ENCODE assay signal across 8 cellular contexts in genomic region chr17:7439462-7440112, GRCh38. TPM values are rescaled to one million over a fixed set of nuclear protein-coding genes. Genes with fewer than 3 reads are reported as not detected.
DNase-seq lines count a peak whose midpoint lies in the region; ATAC-seq and TF ChIP-seq lines count a peak whose summit lies in the region.

TSS of gene FGF11 (plus strand) at chr17:7439512. CDS start at chr17:7439621, 109 bp downstream.

- ATAC-seq in CD4-positive, alpha-beta T cell (ENCODE audit: poor library complexity), result no peak
- ATAC-seq in GM18907 (IDR thresholded peaks at IDR 0.05; ENCODE audit: unreplicated experiment), result no peak

- POLR2A ChIA-PET in CD4-positive, alpha-beta T cell (lab: Charles Lee), result interaction anchor here (1.0 to 9.0 kb wide), 5 partner anchors 14 to 84 kb away, joined by 3 to 156 read pairs (median 8); partner anchors contain the start of genes POLR2A, SLC35G6 and ZBTB4

- intact Hi-C loops in CD4-positive, alpha-beta T cell (cut with DNase I, micrococcal nuclease), result loop anchor here (1.0 to 10.0 kb wide), 7 partner anchors 15 to 392 kb away; partner anchors contain the start of genes CTDNEP1 (in 1 of the 2), EIF5A (in 1 of the 2), ELP5 (in 1 of the 2) and KCTD11 (in 1 of the 2)

- H3K4me3 Mint-ChIP-seq in CD4-positive, alpha-beta T cell, result peak within 1 kb of the TSS; percentile 88

- H3K27ac Mint-ChIP-seq in CD4-positive, alpha-beta T cell, result peak within 1 kb of the TSS; percentile 45

- peaks cover 4% of the 10 kb centered on the region for H3K36me3 Mint-ChIP-seq in CD4-positive, alpha-beta T cell (ENCODE audit: low read depth)

- H3K4me1 Mint-ChIP-seq in CD4-positive, alpha-beta T cell (ENCODE audit: low read depth), result peaks cover 50% of the 10 kb centered on the region

- H3K27me3 Mint-ChIP-seq in CD4-positive, alpha-beta T cell, result peaks cover 59% of the 10 kb centered on the region

- no peak within 1 kb of the TSS for H3K27ac ChIP-seq in CD4-positive, alpha-beta T cell (ENCODE audit: low read depth, low read length)
- peak within 1 kb of the TSS; percentile 63 for H3K27ac ChIP-seq in neutrophil

- no peaks in the 10 kb centered on the region for H3K9me3 ChIP-seq in CD4-positive, alpha-beta T cell (ENCODE audit: control insufficient read depth, low read length)
- no peaks in the 10 kb centered on the region for H3K9me3 ChIP-seq in neutrophil

- CTCF ChIA-PET in CD4-positive, alpha-beta T cell (lab: Charles Lee), result interaction anchor here (1.9 kb wide), 1 partner anchor 84 kb away, joined by 5 read pairs; no protein-coding TSS in a partner anchor

- no peak for DNase-seq in CD4-positive, alpha-beta T cell
- DNase-seq in epithelial cell of proximal tubule (ENCODE audit: low read depth) (no peak), dermis blood vessel endothelial cell (no peak), middle frontal gyrus (ENCODE audit: extremely low spot score, low spot score) (no peak), NCI-H2107 treated with DMSO at 0.1 percent for 48 hours (lab: John Stamatoyannopoulos, UW; ENCODE audit: unreplicated experiment) (no peak)

- H3K4me3 ChIP-seq in epithelial cell of proximal tubule (ENCODE audit: low read depth, low read length), result peak within 1 kb of the TSS; percentile 75
- H3K4me3 ChIP-seq in neutrophil (ENCODE audit: low read depth in 1 of 2, low read length in 1 of 2), result peak within 1 kb of the TSS; percentile 58 to 75

- peaks cover 51 to 61% of the 10 kb centered on the region in 2 experiments for H3K4me1 ChIP-seq in neutrophil (ENCODE audit: control insufficient read depth in 1 of 2, insufficient read depth in 1 of 2, low read depth in 1 of 2, low read length in 1 of 2)

- peaks cover 62% of the 10 kb centered on the region for H3K27me3 ChIP-seq in CD4-positive, alpha-beta T cell (ENCODE audit: control insufficient read depth, insufficient read depth, low read length)
- peaks cover 79% of the 10 kb centered on the region for H3K27me3 ChIP-seq in neutrophil

- no peaks in the 10 kb centered on the region for H3K36me3 ChIP-seq in neutrophil

- no peak for TF ChIP-seq CTCF in CD4-positive, alpha-beta T cell (IDR thresholded peaks at IDR 0.05)
- no peak for TF ChIP-seq CTCF in epithelial cell of proximal tubule (conservative IDR thresholded peaks at IDR 0.05; ENCODE audit: low read depth, low read length)
- no peak for TF ChIP-seq CTCF in neutrophil (IDR thresholded peaks at IDR 0.05)

- no peaks in the 10 kb centered on the region for H3K9me3 Mint-ChIP-seq in CD4-positive, alpha-beta T cell

TF ChIP-seq in PFSK-1, 5 proteins besides CTCF, POLR2A, EP300 and RAD21:
- TF ChIP-seq, protein P1, sequence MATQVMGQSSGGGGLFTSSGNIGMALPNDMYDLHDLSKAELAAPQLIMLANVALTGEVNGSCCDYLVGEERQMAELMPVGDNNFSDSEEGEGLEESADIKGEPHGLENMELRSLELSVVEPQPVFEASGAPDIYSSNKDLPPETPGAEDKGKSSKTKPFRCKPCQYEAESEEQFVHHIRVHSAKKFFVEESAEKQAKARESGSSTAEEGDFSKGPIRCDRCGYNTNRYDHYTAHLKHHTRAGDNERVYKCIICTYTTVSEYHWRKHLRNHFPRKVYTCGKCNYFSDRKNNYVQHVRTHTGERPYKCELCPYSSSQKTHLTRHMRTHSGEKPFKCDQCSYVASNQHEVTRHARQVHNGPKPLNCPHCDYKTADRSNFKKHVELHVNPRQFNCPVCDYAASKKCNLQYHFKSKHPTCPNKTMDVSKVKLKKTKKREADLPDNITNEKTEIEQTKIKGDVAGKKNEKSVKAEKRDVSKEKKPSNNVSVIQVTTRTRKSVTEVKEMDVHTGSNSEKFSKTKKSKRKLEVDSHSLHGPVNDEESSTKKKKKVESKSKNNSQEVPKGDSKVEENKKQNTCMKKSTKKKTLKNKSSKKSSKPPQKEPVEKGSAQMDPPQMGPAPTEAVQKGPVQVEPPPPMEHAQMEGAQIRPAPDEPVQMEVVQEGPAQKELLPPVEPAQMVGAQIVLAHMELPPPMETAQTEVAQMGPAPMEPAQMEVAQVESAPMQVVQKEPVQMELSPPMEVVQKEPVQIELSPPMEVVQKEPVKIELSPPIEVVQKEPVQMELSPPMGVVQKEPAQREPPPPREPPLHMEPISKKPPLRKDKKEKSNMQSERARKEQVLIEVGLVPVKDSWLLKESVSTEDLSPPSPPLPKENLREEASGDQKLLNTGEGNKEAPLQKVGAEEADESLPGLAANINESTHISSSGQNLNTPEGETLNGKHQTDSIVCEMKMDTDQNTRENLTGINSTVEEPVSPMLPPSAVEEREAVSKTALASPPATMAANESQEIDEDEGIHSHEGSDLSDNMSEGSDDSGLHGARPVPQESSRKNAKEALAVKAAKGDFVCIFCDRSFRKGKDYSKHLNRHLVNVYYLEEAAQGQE (IDR thresholded peaks at IDR 0.05; ENCODE audit: insufficient read depth in 1 of 2, low read depth in 2 of 2, low read length in 2 of 2), result peak; percentile 27 to 45; a peak in 1 of 4 replicates
- TF ChIP-seq FOXP2 (optimal IDR thresholded peaks at IDR 0.05; ENCODE audit: borderline replicate concordance, extremely low read depth, extremely low read length, insufficient read depth) (no peak), SIN3A (IDR thresholded peaks at IDR 0.05; ENCODE audit: borderline replicate concordance, insufficient read depth, low read length) (no peak), TAF1 (IDR thresholded peaks at IDR 0.05; ENCODE audit: borderline replicate concordance, insufficient read depth, low read length) (no peak), POLR2AphosphoS5 (IDR thresholded peaks at IDR 0.05; ENCODE audit: low read depth, low read length) (no peak)

RNA-seq across cellular contexts. Expression of gene FGF11, which starts in this region (rescaled TPM):
- 1 to 10 TPM; 1.5 to 1.7 TPM for total RNA-seq in CD4-positive, alpha-beta T cell
- 3.4 TPM for polyA plus RNA-seq in PFSK-1 (2012; ENCODE audit: insufficient read length, low read depth)
- total RNA-seq in epithelial cell of proximal tubule (0.51 and 11.5 TPM in 2 replicates), dermis blood vessel endothelial cell (0.28 and 0.51 TPM in 2 replicates)
